ENCODE assay signal across 8 cellular contexts in the genomic region with DNA sequence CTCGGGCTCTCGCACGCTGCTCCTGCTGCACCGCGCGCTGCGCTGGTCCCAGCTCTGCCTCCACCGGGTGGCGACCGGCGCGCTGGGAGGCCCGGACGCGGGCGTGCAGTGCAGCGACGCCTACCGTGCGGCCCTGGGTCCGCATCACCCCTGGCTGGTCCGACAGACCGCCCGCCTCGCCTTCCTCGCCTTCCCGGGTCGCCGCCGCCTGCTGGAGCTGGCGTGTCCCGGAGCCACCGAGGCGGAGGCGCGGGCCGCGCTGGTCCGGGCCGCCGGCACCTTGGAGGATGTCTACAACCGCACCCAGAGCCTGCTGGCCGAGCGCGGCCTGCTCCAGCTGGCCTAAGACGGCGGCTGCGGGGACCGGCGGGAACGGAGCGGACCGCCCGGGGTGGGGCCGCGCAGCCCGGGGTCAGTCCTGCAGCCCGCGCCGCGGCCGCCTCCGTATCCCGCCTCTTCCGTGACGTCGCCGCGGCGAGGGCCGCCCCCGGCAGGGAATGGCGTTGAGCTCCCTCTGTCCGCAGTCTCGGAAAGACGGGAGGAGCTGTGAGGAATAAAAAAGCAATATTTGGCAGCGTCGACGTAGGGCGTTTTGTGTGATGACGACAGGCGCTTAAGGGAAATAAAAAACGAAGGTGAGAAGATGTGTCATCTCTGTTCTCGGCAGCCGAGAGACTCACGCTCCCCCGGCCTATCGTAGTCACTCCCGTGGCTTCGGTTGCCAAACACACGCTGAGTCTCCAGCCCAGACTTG. TPM values are rescaled to one million over a fixed set of nuclear protein-coding genes. Genes with fewer than 3 reads are reported as not detected.
DNase-seq lines count a peak whose midpoint lies in the region; ATAC-seq and TF ChIP-seq lines count a peak whose summit lies in the region.

No MANE protein-coding gene starts in this region.

- H3K36me3 ChIP-seq in kidney epithelial cell (ENCODE audit: control insufficient read depth, insufficient read depth, low read length) = no peaks in the 10 kb centered on the region

- peak overlapping the region; percentile 62 for H3K4me3 ChIP-seq in kidney epithelial cell (ENCODE audit: low read depth, low read length)

- H3K27me3 ChIP-seq in kidney epithelial cell (ENCODE audit: control insufficient read depth, insufficient read depth, low read length) = peaks cover 31% of the 10 kb centered on the region

- peak; percentile 44 for TF ChIP-seq CTCF in kidney epithelial cell (IDR thresholded peaks at IDR 0.05; ENCODE audit: insufficient read depth, low read length, poor library complexity, severe bottlenecking)

- ATAC-seq in GM18499 (IDR thresholded peaks at IDR 0.05; ENCODE audit: insufficient read depth, unreplicated experiment) (peak; percentile 68), HG02973 (IDR thresholded peaks at IDR 0.05; ENCODE audit: unreplicated experiment) (peak; percentile 79)

- DNase-seq in 8988T = peak; percentile 84
- peak; percentile 34 for DNase-seq in NCI-H2196 treated with DMSO at 0.1 percent for 48 hours (lab: John Stamatoyannopoulos, UW; ENCODE audit: unreplicated experiment)
- DNase-seq in activated CD4-positive, CD25-positive, alpha-beta regulatory T cell treated with anti-CD3 and anti-CD28 coated beads, Interleukin-2, amount 50 U/mL, for 16 hours (ENCODE audit: low read depth, low spot score) = peak; percentile 53
- DNase-seq in central memory CD4-positive, alpha-beta T cell = peak; percentile 73
- no peak for DNase-seq in kidney epithelial cell (ENCODE audit: low read depth)
- DNase-seq in stimulated activated CD4-positive, alpha-beta T cell treated with anti-CD3 and anti-CD28 coated beads, Interleukin-15, amount 100 ng/mL, for 1 hour (ENCODE audit: low read depth in 1 of 2, low spot score in 1 of 2) = peak; percentile 61 to 67

RNA-seq across cellular contexts. Expression of gene GLTPD2, which starts 1.4 kb away (rescaled TPM):
- not detected in 2 replicates for total RNA-seq in kidney epithelial cell

RNA-seq across cellular contexts. Expression of gene VMO1, which starts 4.0 kb away (rescaled TPM):
- total RNA-seq in kidney epithelial cell = not detected in 2 replicates

RNA-seq across cellular contexts. Expression of gene PSMB6, which starts 5.8 kb away (rescaled TPM):
- 208 and 257 TPM in 2 replicates for total RNA-seq in kidney epithelial cell

RNA-seq across cellular contexts. Expression of gene PLD2, which starts 16.8 kb away (rescaled TPM):
- 17.4 and 28.6 TPM in 2 replicates for total RNA-seq in kidney epithelial cell
